13 cellular contexts compared by ENCODE assay signal in the genomic region with DNA sequence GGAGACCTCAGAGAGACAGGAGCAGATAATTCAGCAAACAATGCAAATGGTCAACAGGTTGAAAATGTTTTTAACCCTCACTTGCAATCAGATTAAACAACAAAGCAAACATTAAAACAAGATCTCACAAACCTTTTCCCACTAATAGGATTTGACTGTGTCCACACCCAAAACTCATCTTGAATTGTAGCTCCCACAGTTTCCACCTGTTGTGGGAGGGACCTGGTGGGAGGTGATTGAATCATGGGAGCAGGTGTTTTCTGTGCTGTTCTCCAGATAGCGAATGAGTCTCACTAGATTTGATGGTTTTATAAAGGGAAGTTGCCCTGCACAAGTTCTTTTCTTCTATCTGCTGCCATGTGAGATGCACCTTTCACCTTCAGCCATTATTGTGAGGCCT. TPM values are rescaled to one million over a fixed set of nuclear protein-coding genes. Genes with fewer than 3 reads are reported as not detected.
DNase-seq lines count a peak whose midpoint lies in the region; ATAC-seq, FAIRE-seq and TF ChIP-seq lines count a peak whose summit lies in the region.
"Had no signal": no experiment of that assay in that cellular context is flagged by ENCODE, and none has a peak within 500 bp of the region (broad histone marks: within the 10 kb centered on the region; RNA-seq: fewer than 3 reads in every experiment).

No MANE protein-coding gene starts in this region.

- H3K27me3 Mint-ChIP-seq in activated CD4-positive, alpha-beta T cell treated with anti-CD3 and anti-CD28 coated beads, Interleukin-2, amount 10 ng/mL, durations not matched to agents 24 days and 14 days: no peaks in the 10 kb centered on the region
- H3K27me3 Mint-ChIP-seq in GM23338 (ENCODE audit: insufficient read depth, low read depth, poor library complexity) (peaks cover 8% of the 10 kb centered on the region), neural crest cell (ENCODE audit: low read depth) (no peaks in the 10 kb centered on the region)

- CTCF ChIA-PET in GM12878 (lab: Yijun Ruan, JAX): interaction anchor here (1.0 to 2.3 kb wide), 3 partner anchors 19 to 447 kb away, joined by 3 to 15 read pairs (median 7); no protein-coding TSS in a partner anchor

- SMC1A ChIA-PET in GM12878 (lab: Charles Lee; ENCODE audit: uncharacterized antibody, unreplicated experiment): interaction anchor here (0.9 to 1.0 kb wide), 3 partner anchors 16 to 462 kb away, joined by 3 read pairs; no protein-coding TSS in a partner anchor

- peaks cover 6% of the 10 kb centered on the region for H3K79me2 ChIP-seq in GM23338 (replicated peaks; ENCODE audit: insufficient read depth)
- H3K79me2 ChIP-seq in GM12878 (ENCODE audit: control insufficient read depth, insufficient read depth, low read length): no peaks in the 10 kb centered on the region

- no peak for DNase-seq in activated CD4-positive, alpha-beta T cell treated with anti-CD3 and anti-CD28 coated beads, Interleukin-2, amount 10 ng/mL, durations not matched to agents 24 days and 14 days
- no peak for DNase-seq in activated CD4-positive, alpha-beta T cell treated with anti-CD3 and anti-CD28 coated beads, Interleukin-2, amount 50 U/mL, for 4 hours
- DNase-seq in GM23338 (ENCODE audit: low spot score) (no peak), GM12878 (ENCODE audit: low read depth, low spot score) (no peak), neural crest cell (ENCODE audit: low read depth, low spot score) (no peak), SIG-M5 (lab: John Stamatoyannopoulos, UW) (no peak), SW480 (ENCODE audit: low spot score) (no peak)
- DNase-seq: central memory CD4-positive, alpha-beta T cell; left cardiac atrium; NCI-H1105 treated with DMSO at 0.1 percent for 48 hours; stimulated activated CD4-positive, alpha-beta T cell treated with anti-CD3 and anti-CD28 coated beads, Interleukin-12 subunit alpha, Interleukin-12 subunit beta, amount 100 ng/mL, for 4 hours had no signal

- H3K4me3 Mint-ChIP-seq in activated CD4-positive, alpha-beta T cell treated with anti-CD3 and anti-CD28 coated beads, Interleukin-2, amount 10 ng/mL, durations not matched to agents 24 days and 14 days: peak overlapping the region; percentile 24
- H3K4me3 Mint-ChIP-seq in GM23338 (peak overlapping the region; percentile 24; the same call in 1 of the 3 replicates), neural crest cell (peak overlapping the region; percentile 72)

- no peak for TF ChIP-seq EP300 in GM12878 (IDR thresholded peaks at IDR 0.05; ENCODE audit: borderline replicate concordance in 1 of 2, control insufficient read depth in 1 of 2, low read depth in 2 of 2, low read length in 2 of 2)

- H3K9me2 ChIP-seq in GM23338 (ENCODE audit: insufficient read depth): no peaks in the 10 kb centered on the region

- H4K20me1 ChIP-seq in GM23338 (replicated peaks; ENCODE audit: insufficient read depth) (no peaks in the 10 kb centered on the region; the same call in 1 of the 2 replicates), GM12878 (ENCODE audit: control insufficient read depth, insufficient read depth) (no peaks in the 10 kb centered on the region)

- peaks cover 2% of the 10 kb centered on the region for H3K36me3 Mint-ChIP-seq in activated CD4-positive, alpha-beta T cell treated with anti-CD3 and anti-CD28 coated beads, Interleukin-2, amount 10 ng/mL, durations not matched to agents 24 days and 14 days (ENCODE audit: low read depth)
- H3K36me3 Mint-ChIP-seq in GM23338 (ENCODE audit: low read depth) (peaks cover 5% of the 10 kb centered on the region; the same call in 1 of the 3 replicates), neural crest cell (ENCODE audit: low read depth) (peaks cover 2% of the 10 kb centered on the region)

- BruUV-seq in GM12878 (replicated peaks; lab: Mats Ljungman, UMichigan): no TSS peak

- WGBS in GM12878 (ENCODE audit: insufficient coverage, insufficient replicate concordance, low lambda C conversion rate, missing lambda C conversion rate): 94% methylated on average over 1 of the region's 1 CpG

- H2AFZ ChIP-seq in GM23338 (no peak overlapping the region), GM12878 (ENCODE audit: control insufficient read depth, low read depth, low read length) (no peak overlapping the region)

- TF ChIP-seq POLR2A in GM12878 (IDR thresholded peaks at IDR 0.05; ENCODE audit: low read depth, low read length): no peak

- H3F3A ChIP-seq in GM23338 (replicated peaks; ENCODE audit: low read depth): 0 out of 2 replicates have a peak, but pooled peaks cover 3% of the 10 kb centered on the region

- RAD21 ChIA-PET in GM12878 (lab: Charles Lee; ENCODE audit: unreplicated experiment): interaction anchor here (1.3 kb wide), 1 partner anchor 30 kb away, joined by 4 read pairs; no protein-coding TSS in a partner anchor

- POLR2A ChIA-PET in GM12878 (lab: Charles Lee): no interaction called here

- H3K27ac Mint-ChIP-seq in activated CD4-positive, alpha-beta T cell treated with anti-CD3 and anti-CD28 coated beads, Interleukin-2, amount 10 ng/mL, durations not matched to agents 24 days and 14 days: peak overlapping the region; percentile 75
- no peak overlapping the region for H3K27ac Mint-ChIP-seq in GM23338
- no peak overlapping the region for H3K27ac Mint-ChIP-seq in neural crest cell (ENCODE audit: unreplicated experiment)

- H3K9me3 ChIP-seq in GM12878 (replicated peaks; ENCODE audit: control insufficient read depth, insufficient read depth, low read length): no peaks in the 10 kb centered on the region
- H3K9me3 ChIP-seq: prostate gland had no signal

- H3K27me3 ChIP-seq in GM23338 (ENCODE audit: insufficient read depth) (peaks cover 9% of the 10 kb centered on the region), GM12878 (replicated peaks in 1 of 2; ENCODE audit: control insufficient read depth in 2 of 2, insufficient read depth in 2 of 2, low read length in 1 of 2) (no peaks in the 10 kb centered on the region)

- in situ Hi-C loops in GM12878 (cut with MboI): loop anchor here (25.0 kb wide), 1 partner anchor 622 kb away; a partner anchor contains a TSS

- H3K9ac ChIP-seq in GM12878 (ENCODE audit: control insufficient read depth, insufficient read depth, low read length): no peak overlapping the region

- H3K27ac ChIP-seq in GM23338 (ENCODE audit: low read depth) (no peak overlapping the region), GM12878 (ENCODE audit: control insufficient read depth, insufficient read depth) (no peak overlapping the region)

- no peak for TF ChIP-seq RAD21 in GM12878 (IDR thresholded peaks at IDR 0.05; ENCODE audit: insufficient read depth, low read depth, low read length)

- no peak for TF ChIP-seq CTCF in GM23338 (conservative IDR thresholded peaks at IDR 0.05; ENCODE audit: low read depth in 2 of 2)
- TF ChIP-seq CTCF in GM12878 (IDR thresholded peaks at IDR 0.05 in 2 of 3, conservative IDR thresholded peaks at IDR 0.05 in 1 of 3; ENCODE audit: control insufficient read depth in 2 of 3, extremely low read depth in 1 of 3, insufficient read depth in 1 of 3, low read depth in 3 of 3, low read length in 3 of 3): no peak
- no peak for TF ChIP-seq CTCF in neural crest cell (conservative IDR thresholded peaks at IDR 0.05)

- intact Hi-C loops in activated CD4-positive, alpha-beta T cell treated with anti-CD3 and anti-CD28 coated beads, Interleukin-2, amount 10 ng/mL, durations not matched to agents 24 days and 14 days (cut with micrococcal nuclease): loop anchor here (10.0 kb wide), 1 partner anchor 630 kb away; a partner anchor contains a TSS
- intact Hi-C loops in GM12878 (cut with micrococcal nuclease; ENCODE audit: unreplicated experiment): no loop called here

- no peaks in the 10 kb centered on the region for H3K9me3 Mint-ChIP-seq in activated CD4-positive, alpha-beta T cell treated with anti-CD3 and anti-CD28 coated beads, Interleukin-2, amount 10 ng/mL, durations not matched to agents 24 days and 14 days
- no peaks in the 10 kb centered on the region for H3K9me3 Mint-ChIP-seq in GM23338
- H3K9me3 Mint-ChIP-seq in neural crest cell: peaks cover 2% of the 10 kb centered on the region

- peak; percentile 49 for FAIRE-seq in GM12878 (lab: Jason Lieb, UNC)

- no peak overlapping the region for H3K4me3 ChIP-seq in GM23338
- H3K4me3 ChIP-seq in GM12878: no peak overlapping the region
- H3K4me3 ChIP-seq: prostate gland had no signal

- H3K36me3 ChIP-seq in GM23338 (ENCODE audit: insufficient read depth) (0 out of 2 replicates have a peak, but pooled peaks cover 3% of the 10 kb centered on the region), GM12878 (ENCODE audit: control insufficient read depth in 2 of 2, insufficient read depth in 2 of 2, low read length in 1 of 2) (no peaks in the 10 kb centered on the region)
- H3K36me3 ChIP-seq: prostate gland had no signal

- H3K4me2 ChIP-seq in GM23338: no peak overlapping the region
- H3K4me2 ChIP-seq in GM12878 (ENCODE audit: control insufficient read depth, insufficient read depth): no peak overlapping the region

- H3K4me1 ChIP-seq in GM23338 (ENCODE audit: insufficient read depth) (peaks cover 23% of the 10 kb centered on the region), GM12878 (ENCODE audit: control insufficient read depth, insufficient read depth, low read length) (no peaks in the 10 kb centered on the region)

- peaks cover 30% of the 10 kb centered on the region for H3K4me1 Mint-ChIP-seq in activated CD4-positive, alpha-beta T cell treated with anti-CD3 and anti-CD28 coated beads, Interleukin-2, amount 10 ng/mL, durations not matched to agents 24 days and 14 days
- H3K4me1 Mint-ChIP-seq in GM23338 (peaks cover 26% of the 10 kb centered on the region), neural crest cell (peaks cover 16% of the 10 kb centered on the region)

- ATAC-seq in GM23338: no peak
- no peak for ATAC-seq in GM12878
- no peak for ATAC-seq in HG03439 (IDR thresholded peaks at IDR 0.05; ENCODE audit: unreplicated experiment)
- ATAC-seq: left cardiac atrium had no signal

RNA-seq across cellular contexts. Expression of a gene that starts 1.3 kb away (rescaled TPM):
- 6.4 and 6.6 TPM in 2 replicates for total RNA-seq in activated CD4-positive, alpha-beta T cell treated with anti-CD3 and anti-CD28 coated beads, Interleukin-2, amount 10 ng/mL, durations not matched to agents 24 days and 14 days
- total RNA-seq in GM23338 (2014; rRNA removed; shearing (Covaris generic)): 20.9 and 23.8 TPM in 2 replicates
- polyA plus RNA-seq in GM23338 (2016; fragmentation: Nextera tagmentation; extraction: Ambion mirVana) (7.5 and 9.8 TPM in 2 replicates), GM12878 (2011; rRNA removed) (2.0 and 2.4 TPM in 2 replicates), GM12878 (2014; fragmentation: Illumina TruSeq; extraction: Trizol) (2.9 and 3.1 TPM in 2 replicates), GM12878 (2014; fragmentation: Nextera tagmentation; extraction: Ambion mirVana) (1 to 10 TPM; 1.8 to 5.2 TPM), GM12878 (2014; rRNA removed) (4.2 and 5.4 TPM in 2 replicates), GM12878 (2016; fragmentation: Nextera tagmentation; extraction: Ambion mirVana) (1 to 10 TPM; 3.6 to 5.8 TPM)
- total RNA-seq in GM12878 (2013; cell fraction: nucleolus; rRNA removed): 6.6 and 8.7 TPM in 2 replicates
- total RNA-seq in GM12878 (2014; rRNA removed) (5.3 and 5.7 TPM in 2 replicates), GM12878 (2014; rRNA removed; fragmentation: Illumina TruSeq; extraction: Trizol) (3.3 and 3.6 TPM in 2 replicates), GM12878 (2021) (4.1 and 5.2 TPM in 2 replicates), neural crest cell (13.6 and 16.4 TPM in 2 replicates)
- polyA plus RNA-seq in GM12878 (2011; ENCODE audit: low read depth): 3.3 TPM
- 3.1 and 3.4 TPM in 2 replicates for polyA plus RNA-seq in GM12878 (2011; cell fraction: cytosol; rRNA removed)
- 10.5 and 12.5 TPM in 2 replicates for polyA plus RNA-seq in GM12878 (2011; cell fraction: nucleus; rRNA removed)
- 4.5 and 5.5 TPM in 2 replicates for polyA plus RNA-seq in GM12878 (2012)
- polyA minus RNA-seq in GM12878 (2011; rRNA and poly(A)+ RNA removed): 1.8 and 3.6 TPM in 2 replicates
- 0.80 and 0.83 TPM in 2 replicates for polyA minus RNA-seq in GM12878 (2011; cell fraction: cytosol; rRNA and poly(A)+ RNA removed)
- polyA minus RNA-seq in GM12878 (2011; cell fraction: nucleus; rRNA and poly(A)+ RNA removed): 4.7 and 5.9 TPM in 2 replicates
